Comparison of ENCODE assay signal across 8 cellular contexts in genomic region chr3:151305081-151305777, GRCh38. TPM values are rescaled to one million over a fixed set of nuclear protein-coding genes. Genes with fewer than 3 reads are reported as not detected.
DNase-seq lines count a peak whose midpoint lies in the region; ATAC-seq lines count a peak whose summit lies in the region.

No MANE protein-coding gene starts in this region.

- DNase-seq in activated CD8-positive, alpha-beta memory T cell treated with anti-CD3 and anti-CD28 coated beads for 24 hours: peak; percentile 70
- DNase-seq in activated CD8-positive, alpha-beta memory T cell treated with anti-CD3 and anti-CD28 coated beads, Interleukin-2, amount 50 U/mL, for 4 hours: no peak
- peak; percentile 69 to 71 for DNase-seq in activated T-cell treated with anti-CD3 and anti-CD28 coated beads, Interleukin-2, amount 50 U/mL, for 48 hours
- DNase-seq in right cardiac atrium (peak in 1 of 3 donors; percentile 27), smooth muscle cell of the brain vasculature (ENCODE audit: low read depth, low spot score) (peak; percentile 86), OCI-M2 (lab: John Stamatoyannopoulos, UW; ENCODE audit: unreplicated experiment) (no peak), T-helper 9 cell (no peak)
- DNase-seq in effector memory CD4-positive, alpha-beta T cell: no peak

- intact Hi-C loops in right cardiac atrium (cut with DNase I): no loop called here

- no peaks in the 10 kb centered on the region for H3K36me3 ChIP-seq in effector memory CD4-positive, alpha-beta T cell (ENCODE audit: control insufficient read depth, insufficient read depth, low read length)

- peak; percentile 42 to 78 for ATAC-seq in right cardiac atrium

- no peak overlapping the region for H3K27ac ChIP-seq in right cardiac atrium (ENCODE audit: low read length)
- no peak overlapping the region for H3K27ac ChIP-seq in effector memory CD4-positive, alpha-beta T cell (ENCODE audit: insufficient read depth, low read length, poor library complexity, severe bottlenecking)

- no peaks in the 10 kb centered on the region for H3K27me3 ChIP-seq in right cardiac atrium (ENCODE audit: control insufficient read depth, insufficient read depth)
- H3K27me3 ChIP-seq in effector memory CD4-positive, alpha-beta T cell (replicated peaks; ENCODE audit: control insufficient read depth, insufficient read depth, low read length, poor library complexity, severe bottlenecking): no peaks in the 10 kb centered on the region

- no peak overlapping the region for H3K4me3 ChIP-seq in right cardiac atrium (ENCODE audit: low read length)
- H3K4me3 ChIP-seq in effector memory CD4-positive, alpha-beta T cell (ENCODE audit: insufficient read depth, low read depth, low read length, poor library complexity, severe bottlenecking): no peak overlapping the region

- WGBS in right cardiac atrium: 68% methylated on average over 7 of the region's 7 CpGs

- H3K9me3 ChIP-seq in right cardiac atrium (ENCODE audit: control insufficient read depth, low read length): no peaks in the 10 kb centered on the region
- no peaks in the 10 kb centered on the region for H3K9me3 ChIP-seq in effector memory CD4-positive, alpha-beta T cell (ENCODE audit: control insufficient read depth, low read length)

- H3K4me1 ChIP-seq in right cardiac atrium (ENCODE audit: control insufficient read depth, insufficient read depth, low read length): peaks cover 1% of the 10 kb centered on the region
- no peaks in the 10 kb centered on the region for H3K4me1 ChIP-seq in effector memory CD4-positive, alpha-beta T cell (ENCODE audit: control insufficient read depth, insufficient read depth, low read length, poor library complexity, severe bottlenecking)

RNA-seq across cellular contexts. Expression of gene GPR87, which starts 11.4 kb away (rescaled TPM):
- not detected for total RNA-seq in right cardiac atrium
- not detected for polyA plus RNA-seq in right cardiac atrium

RNA-seq across cellular contexts. Expression of gene P2RY13, which starts 24.1 kb away (rescaled TPM):
- total RNA-seq in right cardiac atrium: 1 to 10 TPM; 1.2 to 2.1 (median 1.5) TPM
- polyA plus RNA-seq in right cardiac atrium: 0.29 TPM

RNA-seq across cellular contexts. Expression of gene P2RY14, which starts 26.9 kb away (rescaled TPM):
- total RNA-seq in right cardiac atrium: 1 to 10 TPM in 3 of 4 donors, under 1 TPM in 1; 0.39 to 1.3 (median 1.2) TPM
- 1.9 TPM for polyA plus RNA-seq in right cardiac atrium

Comparison
In these comparisons a context has a peak if more than half of its experiments do, and no peak if none do; other contexts are left out.
1. DNase-seq: peak in activated CD8-positive, alpha-beta memory T cell treated with anti-CD3 and anti-CD28 coated beads for 24 hours (single experiment), activated T-cell treated with anti-CD3 and anti-CD28 coated beads, Interleukin-2, amount 50 U/mL, for 48 hours (2 of 2) and smooth muscle cell of the brain vasculature (single experiment); none in activated CD8-positive, alpha-beta memory T cell treated with anti-CD3 and anti-CD28 coated beads, Interleukin-2, amount 50 U/mL, for 4 hours (single experiment), effector memory CD4-positive, alpha-beta T cell (0 of 3), OCI-M2 (single experiment) and T-helper 9 cell (single experiment).